Comparison of ENCODE assay signal across 9 cellular contexts in genomic region chr14:52015411-52016030, GRCh38. TPM values are rescaled to one million over a fixed set of nuclear protein-coding genes. Genes with fewer than 3 reads are reported as not detected.
DNase-seq lines count a peak whose midpoint lies in the region; ATAC-seq and TF ChIP-seq lines count a peak whose summit lies in the region.
"Had no signal": no experiment of that assay in that cellular context is flagged by ENCODE, and none has a peak within 500 bp of the region (broad histone marks: within the 10 kb centered on the region; RNA-seq: fewer than 3 reads in every experiment).

No MANE protein-coding gene starts in this region.

- H2AFZ ChIP-seq in ACC112 (ENCODE audit: low read length, unreplicated experiment) = no peak overlapping the region

- intact Hi-C loops in adrenal gland (cut with DNase I) = no loop called here

- no peaks in the 10 kb centered on the region for H3K9me3 ChIP-seq in adrenal gland (replicated peaks in 1 of 3)

- H3K27me3 ChIP-seq in ACC112 (ENCODE audit: insufficient read depth, low read length) = no peaks in the 10 kb centered on the region
- H3K27me3 ChIP-seq in adrenal gland = no peaks in the 10 kb centered on the region

- DNase-seq in HCEC 1CT (peak; percentile 46), adrenal gland (peak in 5 of 7 donors; percentile 39 to 67 (median 49)), iPS-NIHi7 (ENCODE audit: extremely low spot score) (peak; percentile 52), T1000 (lab: John Stamatoyannopoulos, UW) (no peak), NCI-H187 (lab: John Stamatoyannopoulos, UW) (no peak)
- DNase-seq in stimulated activated CD8-positive, alpha-beta memory T cell treated with anti-CD3 and anti-CD28 coated beads, Interleukin-4, amount 100 ng/mL, for 48 hours = no peak

- TF ChIP-seq CTCF in adrenal gland (IDR thresholded peaks at IDR 0.05) = peak; percentile 20 to 44 (median 34)

- H3K27ac ChIP-seq in ACC112 (ENCODE audit: low read depth, low read length) = 0 out of 2 replicates have a peak overlapping the region, but pooled peaks have one; percentile 6
- H3K27ac ChIP-seq in adrenal gland = no peak overlapping the region

- WGBS in adrenal gland, 4 donors = 62 to 75% (median 70%) methylated on average over 8 of the region's 8 CpGs

- ATAC-seq in GM19035 (IDR thresholded peaks at IDR 0.05; ENCODE audit: unreplicated experiment) = no peak

- TF ChIP-seq POLR2A in adrenal gland (IDR thresholded peaks at IDR 0.05) = no peak

- H3K36me3 ChIP-seq in ACC112 (ENCODE audit: insufficient read depth, low read length) = peaks cover 47% of the 10 kb centered on the region
- peaks cover 0 to 15% of the 10 kb centered on the region in 2 donors for H3K36me3 ChIP-seq in adrenal gland (replicated peaks in 1 of 2)

- no peak overlapping the region for H3K4me3 ChIP-seq in ACC112 (ENCODE audit: low read depth, low read length)
- H3K4me3 ChIP-seq in adrenal gland = no peak overlapping the region
- H3K4me3 ChIP-seq: skin epidermis had no signal

- H3K4me1 ChIP-seq in ACC112 (ENCODE audit: control insufficient read depth, insufficient read depth, low read length, unreplicated experiment) = peaks cover 38% of the 10 kb centered on the region
- H3K4me1 ChIP-seq in adrenal gland (replicated peaks in 1 of 2) = peaks cover 0 to 6% of the 10 kb centered on the region in 2 donors

- H3K79me2 ChIP-seq in ACC112 (ENCODE audit: control insufficient read depth, insufficient read depth, low read length, unreplicated experiment) = no peaks in the 10 kb centered on the region

RNA-seq across cellular contexts. Expression of gene RTRAF, which starts 26.2 kb away (rescaled TPM):
- total RNA-seq in adrenal gland = 100 to 1,000 TPM in 4 of 8 donors, 10 to 100 TPM in 4; 12.9 to 220 (median 108) TPM
- 100 to 1,000 TPM; 215 to 308 (median 219) TPM for polyA plus RNA-seq in adrenal gland

RNA-seq across cellular contexts. Expression of gene NID2, which starts 53.3 kb away (rescaled TPM):
- 10 to 100 TPM; 19.1 to 61.3 (median 36.1) TPM for total RNA-seq in adrenal gland
- polyA plus RNA-seq in adrenal gland = 10 to 100 TPM in 2 of 3 donors, 1 to 10 TPM in 1; 7.2 to 22.7 (median 15.3) TPM

Comparison
In these comparisons a context has a peak if more than half of its experiments do, and no peak if none do; other contexts are left out.
1. DNase-seq: peak in HCEC 1CT (single experiment), adrenal gland (5 of 7) and iPS-NIHi7 (single experiment); none in T1000 (single experiment), NCI-H187 (0 of 2) and stimulated activated CD8-positive, alpha-beta memory T cell treated with anti-CD3 and anti-CD28 coated beads, Interleukin-4, amount 100 ng/mL, for 48 hours (single experiment).